Comparison of ENCODE assay signal across 9 cellular contexts in the genomic region with DNA sequence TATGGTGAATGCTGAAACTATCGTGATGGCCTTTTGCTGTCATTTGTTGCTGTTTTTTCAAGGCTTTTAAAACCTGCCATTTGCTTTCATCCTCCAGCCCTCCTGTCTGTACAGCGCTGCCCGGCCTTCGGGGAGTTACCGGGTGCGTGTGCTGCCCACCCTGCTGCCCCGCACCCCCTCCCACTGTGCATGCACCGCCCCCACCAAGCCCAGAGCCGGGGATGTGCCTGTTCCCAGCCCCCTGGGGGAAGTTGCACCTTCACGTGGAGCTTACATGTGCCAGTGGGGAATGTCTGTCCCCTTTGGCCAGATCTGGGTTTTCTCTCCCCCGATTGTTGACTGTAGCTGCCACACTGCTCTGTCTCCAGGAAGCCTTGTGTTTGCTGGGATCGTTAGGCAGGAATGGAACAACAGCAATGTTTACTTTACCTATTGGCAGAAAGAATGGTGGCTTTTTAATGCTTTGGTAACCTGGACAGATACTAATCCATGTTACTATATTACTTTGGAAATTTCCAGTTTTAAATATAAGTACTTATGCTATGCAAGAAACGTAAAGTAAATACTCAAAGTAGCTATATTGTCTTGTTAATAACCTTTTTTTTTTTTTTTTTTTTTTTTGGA.
DNase-seq lines count a peak whose midpoint lies in the region; ATAC-seq and TF ChIP-seq lines count a peak whose summit lies in the region.
"Had no signal": no experiment of that assay in that cellular context is flagged by ENCODE, and none has a peak within 500 bp of the region (broad histone marks: within the 10 kb centered on the region; RNA-seq: fewer than 3 reads in every experiment).

No MANE protein-coding gene starts in this region.

- H3K27me3 ChIP-seq in ascending aorta: no peaks in the 10 kb centered on the region
- no peaks in the 10 kb centered on the region for H3K27me3 ChIP-seq in right lobe of liver
- no peaks in the 10 kb centered on the region for H3K27me3 ChIP-seq in tibial artery

- no peaks in the 10 kb centered on the region for H3K9me3 ChIP-seq in ascending aorta
- H3K9me3 ChIP-seq in right lobe of liver: no peaks in the 10 kb centered on the region
- no peaks in the 10 kb centered on the region for H3K9me3 ChIP-seq in tibial artery

- peak; percentile 41 for DNase-seq in NCI-H748 (lab: John Stamatoyannopoulos, UW; ENCODE audit: unreplicated experiment)
- no peak for DNase-seq in NCI-H748 treated with DMSO at 0.1 percent for 48 hours (lab: John Stamatoyannopoulos, UW)
- no peak for DNase-seq in ascending aorta (ENCODE audit: low spot score in 2 of 2)
- DNase-seq in right lobe of liver: peak; percentile 74 to 84 (median 83)
- no peak for DNase-seq in tibial artery
- no peak for DNase-seq in KBM-7
- no peak for DNase-seq in activated naive CD4-positive, alpha-beta T cell (lab: John Stamatoyannopoulos, UW)

- ATAC-seq in right lobe of liver (peak; percentile 71 to 83 (median 74)), HG03571 (IDR thresholded peaks at IDR 0.05; ENCODE audit: unreplicated experiment) (no peak)

- peak overlapping the region; percentile 58 to 83 for H3K27ac ChIP-seq in ascending aorta
- peak overlapping the region; percentile 75 to 94 (median 92) for H3K27ac ChIP-seq in right lobe of liver
- H3K27ac ChIP-seq in tibial artery: peak overlapping the region; percentile 57 to 61

- peaks cover 16 to 23% of the 10 kb centered on the region in 2 donors for H3K36me3 ChIP-seq in ascending aorta
- H3K36me3 ChIP-seq in right lobe of liver: no peaks in the 10 kb centered on the region
- peaks cover 6 to 12% (median 7%) of the 10 kb centered on the region in 3 donors for H3K36me3 ChIP-seq in tibial artery

- no peak for TF ChIP-seq POLR2A in right lobe of liver (IDR thresholded peaks at IDR 0.05)

- H3K4me3 ChIP-seq in ascending aorta (peak overlapping the region in 1 of 2 donors; percentile 42), right lobe of liver (peak overlapping the region in 2 of 3 donors; percentile 36 to 40), tibial artery (no peak overlapping the region)
- H3K4me3 ChIP-seq: K562 had no signal

- TF ChIP-seq CTCF in ascending aorta (IDR thresholded peaks at IDR 0.05) (no peak), right lobe of liver (IDR thresholded peaks at IDR 0.05) (no peak), tibial artery (IDR thresholded peaks at IDR 0.05) (no peak)

- in situ Hi-C loops in KBM-7 (cut with MboI; ENCODE audit: low pct_unique_long_range_greater_than_20kb, low sequenced_read_pairs): no loop called here

- intact Hi-C loops in ascending aorta (cut with DNase I) (no loop called here), right lobe of liver (cut with DNase I) (no loop called here), tibial artery (cut with DNase I; ENCODE audit: low total_unique reads) (no loop called here)

- H3K4me1 ChIP-seq in ascending aorta (peaks cover 25 to 60% of the 10 kb centered on the region in 2 donors), right lobe of liver (peaks cover 0 to 54% (median 18%) of the 10 kb centered on the region in 4 donors), tibial artery (peaks cover 0 to 89% (median 54%) of the 10 kb centered on the region in 4 donors)

- WGBS in right lobe of liver (ENCODE audit: insufficient coverage, low coverage, low lambda C conversion rate, missing lambda C conversion rate): 10% methylated on average over 12 of the region's 13 CpGs

Comparison
In these comparisons a context has a peak if more than half of its experiments do, and no peak if none do; other contexts are left out.
1. DNase-seq: peak in NCI-H748 (single experiment) and right lobe of liver (3 of 3); none in NCI-H748 treated with DMSO at 0.1 percent for 48 hours (single experiment), ascending aorta (0 of 2), tibial artery (0 of 2), KBM-7 (single experiment) and activated naive CD4-positive, alpha-beta T cell (0 of 4).
2. H3K4me3 ChIP-seq: peak in right lobe of liver (2 of 3); none in tibial artery (0 of 2).
3. Peak in every context shown above with its lines, with median percentiles within 50 percentile points of each other: H3K27ac ChIP-seq.